In the genomic region with DNA sequence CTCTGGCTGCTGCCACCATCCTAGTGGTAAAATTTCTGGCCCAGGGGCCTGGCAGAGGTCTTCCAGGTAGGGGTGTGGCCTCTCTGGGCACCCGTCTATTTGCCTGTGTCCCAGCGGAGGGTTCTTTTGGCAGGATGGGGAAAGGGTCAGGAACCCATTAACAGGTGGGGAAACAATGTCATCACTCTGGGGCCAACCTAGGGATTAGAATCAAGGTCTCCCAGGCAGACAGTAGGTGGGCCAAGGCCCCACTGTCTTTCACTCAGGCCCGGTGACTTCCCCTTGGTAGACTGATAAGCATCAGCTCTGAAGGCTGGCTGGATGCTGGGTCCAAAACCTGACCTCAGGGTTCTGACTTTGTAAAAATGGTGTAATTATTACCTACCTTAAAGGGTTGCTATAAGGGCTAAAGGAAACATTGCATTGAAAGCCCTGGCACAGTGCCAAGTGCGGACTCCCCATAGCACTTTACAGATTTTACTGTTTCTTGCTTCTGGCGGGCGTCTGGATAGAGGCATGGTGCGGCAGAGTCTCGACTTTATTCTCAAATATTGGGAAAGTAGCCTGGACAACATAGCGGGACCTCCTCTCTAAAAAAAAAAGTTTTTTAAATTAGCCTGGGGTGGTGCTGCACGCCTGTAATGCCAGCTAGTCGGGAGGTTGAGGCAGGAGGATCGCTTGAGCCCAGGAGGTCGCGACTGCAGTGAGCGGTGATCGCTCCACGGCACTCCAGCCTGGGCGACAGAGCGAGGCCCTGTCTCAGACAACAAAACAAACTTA, we compare ENCODE assay signal across 9 cellular contexts. TPM values are rescaled to one million over a fixed set of nuclear protein-coding genes. Genes with fewer than 3 reads are reported as not detected.
A peak's percentile ranks its signal among the peaks of the same experiment; 100 is the strongest.
DNase-seq lines count a peak whose midpoint lies in the region; ATAC-seq and TF ChIP-seq lines count a peak whose summit lies in the region.
"Had no signal": no experiment of that assay in that cellular context is flagged by ENCODE, and none has a peak within 500 bp of the region (broad histone marks: within the 10 kb centered on the region; RNA-seq: fewer than 3 reads in every experiment).

No MANE protein-coding gene starts in this region.

- TF ChIP-seq RAD21 in Ishikawa (IDR thresholded peaks at IDR 0.05; ENCODE audit: low read depth): no peak

- peak overlapping the region; percentile 82 to 93 for H3K4me3 Mint-ChIP-seq in effector memory CD8-positive, alpha-beta T cell
- H3K4me3 Mint-ChIP-seq in nephron progenitor cell: peak overlapping the region; percentile 89

- H3K9me2 ChIP-seq in Karpas-422 (replicated peaks; ENCODE audit: insufficient read depth, low read length): no peaks in the 10 kb centered on the region

- no peak overlapping the region for H3K4me3 ChIP-seq in Karpas-422 (ENCODE audit: low read length)

- DNase-seq in COLO668 (lab: John Stamatoyannopoulos, UW; ENCODE audit: unreplicated experiment): peak; percentile 39
- DNase-seq in effector memory CD8-positive, alpha-beta T cell: no peak
- DNase-seq in nephron progenitor cell: no peak
- DNase-seq in NCI-H2081 treated with DMSO at 0.1 percent for 48 hours (lab: John Stamatoyannopoulos, UW): no peak
- no peak for DNase-seq in Karpas-422
- no peak for DNase-seq in stimulated activated CD8-positive, alpha-beta memory T cell treated with anti-CD3 and anti-CD28 coated beads, Interleukin-4, amount 100 ng/mL, for 48 hours
- DNase-seq: GDM1 had no signal

- H3K9me3 Mint-ChIP-seq in effector memory CD8-positive, alpha-beta T cell: no peaks in the 10 kb centered on the region
- no peaks in the 10 kb centered on the region for H3K9me3 Mint-ChIP-seq in nephron progenitor cell

- no peaks in the 10 kb centered on the region for H3K27me3 ChIP-seq in Karpas-422 (ENCODE audit: low read length)

- H3K36me3 ChIP-seq in Karpas-422 (ENCODE audit: insufficient read depth, low read length): peaks cover 12% of the 10 kb centered on the region; the same call in 1 of the 2 replicates

- TF ChIP-seq EP300 in Ishikawa (IDR thresholded peaks at IDR 0.05; ENCODE audit: borderline replicate concordance): no peak

- peaks cover 12% of the 10 kb centered on the region for H3K4me1 ChIP-seq in Karpas-422 (ENCODE audit: low read length)

- H4K20me1 ChIP-seq in Karpas-422 (ENCODE audit: insufficient read depth, low read depth, low read length): no peaks in the 10 kb centered on the region

- H3K27me3 Mint-ChIP-seq in effector memory CD8-positive, alpha-beta T cell: peaks cover 6 to 47% of the 10 kb centered on the region in 2 donors
- peaks cover 79% of the 10 kb centered on the region for H3K27me3 Mint-ChIP-seq in nephron progenitor cell (ENCODE audit: low read depth, poor library complexity)

- H3K9me3 ChIP-seq in Karpas-422 (ENCODE audit: low read length): no peaks in the 10 kb centered on the region

- H3K4me1 Mint-ChIP-seq in effector memory CD8-positive, alpha-beta T cell (ENCODE audit: low read depth in 2 of 2): peaks cover 19 to 23% of the 10 kb centered on the region in 2 donors
- H3K4me1 Mint-ChIP-seq in nephron progenitor cell: peaks cover 45% of the 10 kb centered on the region

- no peak for ATAC-seq in effector memory CD8-positive, alpha-beta T cell (replicated peaks)
- no peak for ATAC-seq in GM21786 (IDR thresholded peaks at IDR 0.05; ENCODE audit: unreplicated experiment)

- no peak for TF ChIP-seq CTCF in nephron progenitor cell (IDR thresholded peaks at IDR 0.05)

- no peak overlapping the region for H3K9ac ChIP-seq in Karpas-422 (ENCODE audit: low read length)

- peak overlapping the region in 1 of 2 donors; percentile 81 for H3K27ac Mint-ChIP-seq in effector memory CD8-positive, alpha-beta T cell
- no peak overlapping the region for H3K27ac Mint-ChIP-seq in nephron progenitor cell

- H3K4me2 ChIP-seq in Karpas-422 (ENCODE audit: low read depth, low read length, poor library complexity, severe bottlenecking): no peak overlapping the region

- no peak overlapping the region for H2AFZ ChIP-seq in Karpas-422 (ENCODE audit: low read length)

- H3K36me3 Mint-ChIP-seq in effector memory CD8-positive, alpha-beta T cell (ENCODE audit: insufficient read depth): peaks cover 12% of the 10 kb centered on the region
- peaks cover 24% of the 10 kb centered on the region for H3K36me3 Mint-ChIP-seq in nephron progenitor cell (ENCODE audit: low read depth)

- no peak overlapping the region for H3K27ac ChIP-seq in Karpas-422 (ENCODE audit: low read length)

- peaks cover 5% of the 10 kb centered on the region for H3K79me2 ChIP-seq in Karpas-422 (ENCODE audit: low read length)

TF ChIP-seq in Ishikawa, 13 proteins besides CTCF, POLR2A, EP300 and RAD21:
- TF ChIP-seq EGR1 (IDR thresholded peaks at IDR 0.05) (no peak), NFIC (IDR thresholded peaks at IDR 0.05) (peak; percentile 84)

RNA-seq across cellular contexts. Expression of gene LBX2, which starts 2.2 kb away (rescaled TPM):
- 7.2 and 15.8 TPM in 2 replicates for total RNA-seq in Karpas-422 (2014; rRNA removed; shearing (Covaris generic); ENCODE audit: low replicate concordance)

RNA-seq across cellular contexts. Expression of gene PCGF1, which starts 10.3 kb away (rescaled TPM):
- 44.8 and 58.3 TPM in 2 replicates for total RNA-seq in Karpas-422 (2014; rRNA removed; shearing (Covaris generic); ENCODE audit: low replicate concordance)

RNA-seq across cellular contexts. Expression of gene TTC31, which starts 14.3 kb away (rescaled TPM):
- total RNA-seq in Karpas-422 (2014; rRNA removed; shearing (Covaris generic); ENCODE audit: low replicate concordance): 47.5 and 54.9 TPM in 2 replicates

RNA-seq across cellular contexts. Expression of gene CCDC142, which starts 14.4 kb away (rescaled TPM):
- total RNA-seq in Karpas-422 (2014; rRNA removed; shearing (Covaris generic); ENCODE audit: low replicate concordance): 47.7 and 50.5 TPM in 2 replicates

RNA-seq across cellular contexts. Expression of gene TLX2, which starts 17.1 kb away (rescaled TPM):
- total RNA-seq in Karpas-422 (2014; rRNA removed; shearing (Covaris generic); ENCODE audit: low replicate concordance): 0.25 and 2.5 TPM in 2 replicates
